Comparison of ENCODE assay signal across 1 cellular context in the genomic region with DNA sequence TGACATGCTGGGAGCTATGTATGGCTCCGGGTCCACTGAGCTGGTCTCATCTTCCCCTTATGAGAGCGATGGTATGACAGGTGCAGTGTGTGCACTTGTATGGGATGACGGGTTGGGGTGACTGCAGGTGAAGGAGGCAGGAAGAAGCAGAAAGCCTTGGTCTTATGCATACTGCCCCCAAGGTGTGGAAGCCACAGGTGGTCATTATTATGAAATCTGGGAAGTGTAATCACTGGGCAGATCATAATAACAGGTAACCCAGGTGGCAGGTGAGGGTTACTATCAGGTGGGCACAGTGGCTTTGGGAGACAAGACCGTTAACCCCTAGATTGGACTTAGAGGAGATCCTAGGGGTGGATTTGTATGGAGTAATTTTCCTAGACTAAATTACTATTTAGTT.
TF ChIP-seq lines count a peak whose summit lies in the region.

No MANE protein-coding gene starts in this region.

TF ChIP-seq in HepG2, 621 proteins besides CTCF, POLR2A, EP300 and RAD21 (continued from another document):
- TF ChIP-seq ZNF703 (CRISPR knock-in tag; IDR thresholded peaks at IDR 0.05; ENCODE audit: borderline replicate concordance) (no peak), ZFYVE20 (CRISPR knock-in tag; IDR thresholded peaks at IDR 0.05; ENCODE audit: borderline replicate concordance, low read depth) (no peak), GATAD2A (CRISPR knock-in tag; IDR thresholded peaks at IDR 0.05) (no peak), ISL2 (CRISPR knock-in tag; IDR thresholded peaks at IDR 0.05) (no peak)
TF ChIP-seq in HepG2: peak in this region for 0.
